In genomic region chr21:44883250-44883649, GRCh38 we compare ENCODE assay signal across 18 cellular contexts. TPM values are rescaled to one million over a fixed set of nuclear protein-coding genes. Genes with fewer than 3 reads are reported as not detected.
DNase-seq lines count a peak whose midpoint lies in the region; ATAC-seq and TF ChIP-seq lines count a peak whose summit lies in the region.
"Had no signal": no experiment of that assay in that cellular context is flagged by ENCODE, and none has a peak within 500 bp of the region (broad histone marks: within the 10 kb centered on the region; RNA-seq: fewer than 3 reads in every experiment).

No MANE protein-coding gene starts in this region.

- ATAC-seq in stimulated activated memory B cell treated with anti-CD40 and anti-IgM and Interleukin-4, amounts not matched to agents 10 μg/mL and 1 μg/mL and 100 μg/mL, for 72 hours, result no peak
- ATAC-seq in GM18858 (IDR thresholded peaks at IDR 0.05; ENCODE audit: unreplicated experiment), result no peak
- ATAC-seq: Right ventricle myocardium inferior had no signal

- no peak overlapping the region for H3K4me3 Mint-ChIP-seq in T-helper 1 cell treated with Interleukin-12 subunit alpha and Interleukin-12 subunit beta and Interleukin-4 antibody, amounts not matched to agents 30 μg/mL and 1 μg/mL, for 36 hours
- H3K4me3 Mint-ChIP-seq in CD14-positive monocyte (peak overlapping the region in 1 of 2 donors; percentile 46), chondrocyte (ENCODE audit: unreplicated experiment) (no peak overlapping the region)
- H3K4me3 Mint-ChIP-seq in stimulated activated memory B cell treated with anti-CD40 and anti-IgM and Interleukin-4, amounts not matched to agents 10 μg/mL and 1 μg/mL and 100 μg/mL, for 72 hours, result no peak overlapping the region
- H3K4me3 Mint-ChIP-seq: B cell had no signal

- peak overlapping the region; percentile 20 for H3K27ac Mint-ChIP-seq in T-helper 1 cell treated with Interleukin-12 subunit alpha and Interleukin-12 subunit beta and Interleukin-4 antibody, amounts not matched to agents 30 μg/mL and 1 μg/mL, for 36 hours
- peak overlapping the region; percentile 93 to 99 (median 96) for H3K27ac Mint-ChIP-seq in CD14-positive monocyte
- no peak overlapping the region for H3K27ac Mint-ChIP-seq in chondrocyte (ENCODE audit: unreplicated experiment)
- peak overlapping the region; percentile 50 for H3K27ac Mint-ChIP-seq in stimulated activated memory B cell treated with anti-CD40 and anti-IgM and Interleukin-4, amounts not matched to agents 10 μg/mL and 1 μg/mL and 100 μg/mL, for 72 hours

- H3K4me1 Mint-ChIP-seq in T-helper 1 cell treated with Interleukin-12 subunit alpha and Interleukin-12 subunit beta and Interleukin-4 antibody, amounts not matched to agents 30 μg/mL and 1 μg/mL, for 36 hours (ENCODE audit: low read depth), result peaks cover 21% of the 10 kb centered on the region
- peaks cover 60% of the 10 kb centered on the region for H3K4me1 Mint-ChIP-seq in CD14-positive monocyte
- H3K4me1 Mint-ChIP-seq in chondrocyte (ENCODE audit: low read depth), result peaks cover 20% of the 10 kb centered on the region
- peaks cover 32% of the 10 kb centered on the region for H3K4me1 Mint-ChIP-seq in stimulated activated memory B cell treated with anti-CD40 and anti-IgM and Interleukin-4, amounts not matched to agents 10 μg/mL and 1 μg/mL and 100 μg/mL, for 72 hours

- intact Hi-C loops in CD14-positive monocyte (cut with micrococcal nuclease), result loop anchor here in 1 of 2 donors (5.0 kb wide), 1 partner anchor 44 kb away; no protein-coding TSS in a partner anchor

- no peaks in the 10 kb centered on the region for H3K9me3 Mint-ChIP-seq in T-helper 1 cell treated with Interleukin-12 subunit alpha and Interleukin-12 subunit beta and Interleukin-4 antibody, amounts not matched to agents 30 μg/mL and 1 μg/mL, for 36 hours
- H3K9me3 Mint-ChIP-seq in CD14-positive monocyte (no peaks in the 10 kb centered on the region), chondrocyte (ENCODE audit: low read depth) (no peaks in the 10 kb centered on the region)
- no peaks in the 10 kb centered on the region for H3K9me3 Mint-ChIP-seq in stimulated activated memory B cell treated with anti-CD40 and anti-IgM and Interleukin-4, amounts not matched to agents 10 μg/mL and 1 μg/mL and 100 μg/mL, for 72 hours

- TF ChIP-seq CTCF in CD14-positive monocyte (IDR thresholded peaks at IDR 0.05), result no peak
- no peak for TF ChIP-seq CTCF in chondrocyte (IDR thresholded peaks at IDR 0.05)

- no peaks in the 10 kb centered on the region for H3K27me3 Mint-ChIP-seq in T-helper 1 cell treated with Interleukin-12 subunit alpha and Interleukin-12 subunit beta and Interleukin-4 antibody, amounts not matched to agents 30 μg/mL and 1 μg/mL, for 36 hours (ENCODE audit: low read depth)
- peaks cover 0 to 3% (median 0%) of the 10 kb centered on the region in 3 donors for H3K27me3 Mint-ChIP-seq in CD14-positive monocyte (ENCODE audit: low read depth in 3 of 3)
- peaks cover 5% of the 10 kb centered on the region for H3K27me3 Mint-ChIP-seq in chondrocyte (ENCODE audit: low read depth)
- no peaks in the 10 kb centered on the region for H3K27me3 Mint-ChIP-seq in stimulated activated memory B cell treated with anti-CD40 and anti-IgM and Interleukin-4, amounts not matched to agents 10 μg/mL and 1 μg/mL and 100 μg/mL, for 72 hours
- H3K27me3 Mint-ChIP-seq: B cell had no signal

- H3K36me3 Mint-ChIP-seq in T-helper 1 cell treated with Interleukin-12 subunit alpha and Interleukin-12 subunit beta and Interleukin-4 antibody, amounts not matched to agents 30 μg/mL and 1 μg/mL, for 36 hours (ENCODE audit: low read depth), result peaks cover 23% of the 10 kb centered on the region
- H3K36me3 Mint-ChIP-seq in CD14-positive monocyte (peaks cover 25 to 30% of the 10 kb centered on the region in 2 donors), chondrocyte (ENCODE audit: low read depth) (no peaks in the 10 kb centered on the region)
- H3K36me3 Mint-ChIP-seq in stimulated activated memory B cell treated with anti-CD40 and anti-IgM and Interleukin-4, amounts not matched to agents 10 μg/mL and 1 μg/mL and 100 μg/mL, for 72 hours, result peaks cover 30% of the 10 kb centered on the region

- DNase-seq in T-helper 1 cell, result no peak
- DNase-seq in CD14-positive monocyte (ENCODE audit: low spot score), result no peak
- DNase-seq in chondrocyte (ENCODE audit: low spot score), result peak; percentile 86
- no peak for DNase-seq in COLO829 (ENCODE audit: low spot score)
- DNase-seq in CD1c-positive myeloid dendritic cell (ENCODE audit: extremely low spot score), result no peak
- DNase-seq: COR-L47, EL, MG63, NCI-H1092, NCI-H1694, NCI-H510A treated with DMSO at 0.1 percent for 48 hours, NCI-H82, SK-N-SH had no signal

RNA-seq across cellular contexts. Expression of gene PTTG1IP, which starts 9.8 kb away (rescaled TPM):
- polyA plus RNA-seq in CD14-positive monocyte, result 100 to 1,000 TPM; 206 to 238 TPM
- 225 to 333 TPM (median 329 TPM) in 3 replicates for total RNA-seq in chondrocyte

RNA-seq across cellular contexts. Expression of gene ITGB2, which starts 37.4 kb away (rescaled TPM):
- polyA plus RNA-seq in CD14-positive monocyte, result 1,000 to 10,000 TPM; 1,470 to 1,628 TPM
- total RNA-seq in chondrocyte, result 0.15 to 1.4 TPM (median 0.87 TPM) in 3 replicates

RNA-seq across cellular contexts. Expression of gene SLX9, which starts 56.6 kb away (rescaled TPM):
- polyA plus RNA-seq in CD14-positive monocyte, result 1 to 10 TPM; 7.5 to 9.0 TPM
- 20.4 to 27.4 TPM (median 24.0 TPM) in 3 replicates for total RNA-seq in chondrocyte
